In the genomic region with DNA sequence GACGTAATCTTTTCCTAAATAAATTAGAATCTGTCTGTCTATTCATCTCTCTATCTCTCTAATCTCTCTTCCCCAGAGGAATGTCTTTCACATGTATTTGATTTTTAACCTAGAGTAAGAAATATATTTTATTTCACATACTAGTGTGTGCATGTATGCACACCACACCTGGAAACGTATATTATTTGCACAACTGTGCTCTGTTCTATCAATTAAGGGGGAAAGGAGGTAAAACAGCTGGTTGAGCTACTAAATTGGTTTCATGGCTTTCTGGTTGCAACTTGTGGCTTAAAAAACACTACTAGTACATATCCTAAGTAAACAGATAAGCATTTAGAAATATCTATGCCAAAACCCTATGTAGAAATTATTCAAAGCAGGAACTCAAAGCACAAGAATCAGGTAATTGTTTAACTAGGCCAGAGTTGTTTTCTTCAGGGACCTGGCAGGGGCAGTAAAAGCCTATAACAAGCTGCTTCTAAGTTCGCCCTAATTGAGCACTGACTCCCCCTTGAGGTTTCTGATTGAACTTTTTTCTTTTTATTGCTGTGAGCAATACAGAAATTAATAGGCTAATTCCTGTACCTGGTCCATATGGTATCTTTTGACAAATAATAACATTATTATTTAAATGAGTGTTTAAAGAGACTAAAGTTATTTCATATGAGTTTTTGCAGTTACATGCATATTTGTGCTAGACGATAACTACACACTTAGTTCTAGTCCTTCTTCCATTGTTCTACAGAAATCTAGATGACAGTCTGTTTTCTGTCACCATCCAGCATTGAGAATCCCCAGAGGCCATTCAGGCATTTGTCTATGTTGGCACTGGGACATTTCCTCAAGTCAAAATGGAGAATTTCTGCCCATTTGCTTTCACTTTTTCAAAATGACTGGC, we compare ENCODE assay signal across 8 cellular contexts.
DNase-seq lines count a peak whose midpoint lies in the region; ATAC-seq, FAIRE-seq and TF ChIP-seq lines count a peak whose summit lies in the region.

No MANE protein-coding gene starts in this region.

- TF ChIP-seq CTCF in D721Med (IDR thresholded peaks at IDR 0.05; ENCODE audit: insufficient read depth, missing control alignments) (peak; percentile 74), kidney (IDR thresholded peaks at IDR 0.05; ENCODE audit: borderline replicate concordance, extremely low read depth, insufficient read depth) (peak; percentile 46)

- DNase-seq in D721Med (ENCODE audit: insufficient read length, low spot score) (no peak), NCI-H2227 (lab: John Stamatoyannopoulos, UW; ENCODE audit: unreplicated experiment) (peak; percentile 53), amniotic stem cell (lab: John Stamatoyannopoulos, UW) (peak; percentile 37), kidney (no peak), activated T-cell treated with anti-CD3 and anti-CD28 coated beads for 4 hours (no peak), activated gamma-delta T cell (lab: John Stamatoyannopoulos, UW) (no peak)

- H3K9ac ChIP-seq in kidney (ENCODE audit: low read length in 2 of 2), result no peak overlapping the region

- no peaks in the 10 kb centered on the region for H3K9me3 ChIP-seq in kidney (ENCODE audit: control insufficient read depth in 1 of 2, low read length in 2 of 2)

- H3K4me1 ChIP-seq in kidney (ENCODE audit: control insufficient read depth in 1 of 2, insufficient read depth in 1 of 2, low read depth in 1 of 2, low read length in 2 of 2), result no peaks in the 10 kb centered on the region

- H3K36me3 ChIP-seq in kidney (ENCODE audit: control insufficient read depth in 1 of 2, insufficient read depth in 2 of 2, low read length in 2 of 2), result no peaks in the 10 kb centered on the region

- intact Hi-C loops in kidney (cut with DNase I), result no loop called here

- ATAC-seq in GM19372 (IDR thresholded peaks at IDR 0.05; ENCODE audit: low read depth, unreplicated experiment), result peak; percentile 98
- ATAC-seq in HG03175 (IDR thresholded peaks at IDR 0.05; ENCODE audit: unreplicated experiment), result peak; percentile 91

- no peak overlapping the region for H3K27ac ChIP-seq in kidney (ENCODE audit: low read depth in 2 of 2, low read length in 2 of 2)

- H3K4me3 ChIP-seq in kidney (ENCODE audit: low read length in 2 of 2), result no peak overlapping the region

- peak; percentile 64 for FAIRE-seq in D721Med (lab: Jason Lieb, UNC)
- peak; percentile 90 for FAIRE-seq in kidney (lab: Jason Lieb, UNC)

Comparison
In these comparisons a context has a peak if more than half of its experiments do, and no peak if none do; other contexts are left out.
1. DNase-seq: peak in NCI-H2227 (single experiment) and amniotic stem cell (single experiment); none in D721Med (single experiment), kidney (single experiment), activated T-cell treated with anti-CD3 and anti-CD28 coated beads for 4 hours (single experiment) and activated gamma-delta T cell (single experiment).